Comparison of ENCODE assay signal across 16 cellular contexts in the genomic region with DNA sequence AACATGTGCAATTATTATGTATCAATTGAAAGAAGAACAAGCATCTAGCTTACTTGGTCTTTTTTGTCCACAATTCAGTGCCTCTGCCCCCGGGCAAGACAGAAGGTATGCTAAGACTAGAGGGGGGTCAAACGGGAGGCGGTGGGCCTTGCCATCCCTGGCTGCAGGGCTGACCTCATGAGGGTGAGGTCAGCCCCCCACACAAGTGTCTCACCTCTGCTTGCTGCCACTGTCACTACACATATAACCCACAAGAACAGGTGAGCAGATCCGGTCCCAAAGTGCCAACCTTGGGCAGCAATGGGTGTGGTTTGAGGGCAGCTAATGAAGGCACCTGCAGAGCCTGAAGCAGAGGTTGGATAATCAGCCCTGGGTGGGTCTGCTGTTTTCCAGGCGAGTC.
DNase-seq lines count a peak whose midpoint lies in the region; ATAC-seq, FAIRE-seq and TF ChIP-seq lines count a peak whose summit lies in the region.
"Had no signal": no experiment of that assay in that cellular context is flagged by ENCODE, and none has a peak within 500 bp of the region (broad histone marks: within the 10 kb centered on the region; RNA-seq: fewer than 3 reads in every experiment).

No MANE protein-coding gene starts in this region.

- H3K23me2 ChIP-seq in H9 (ENCODE audit: insufficient read length, low read depth, low read length, poor library complexity, severe bottlenecking) = no peaks in the 10 kb centered on the region

- BruUV-seq in HepG2 (replicated peaks; lab: Mats Ljungman, UMichigan) = no TSS peak

- H3K4me2 ChIP-seq in BLaER1 = peak overlapping the region; percentile 57
- H3K4me2 ChIP-seq in H9 (ENCODE audit: insufficient read depth, insufficient read length, low read length) = no peak overlapping the region
- H3K4me2 ChIP-seq in HepG2 (ENCODE audit: low read depth, low read length) = peak overlapping the region; percentile 82

- peak; percentile 3 for DNase-seq in H9
- DNase-seq in HepG2 (ENCODE audit: low spot score) = no peak
- no peak for DNase-seq in activated gamma-delta T cell (lab: John Stamatoyannopoulos, UW)
- DNase-seq in activated CD8-positive, alpha-beta memory T cell treated with anti-CD3 and anti-CD28 coated beads for 24 hours = no peak
- no peak for DNase-seq in CD8-positive, alpha-beta memory T cell
- DNase-seq: DMS79 treated with DMSO at 0.1 percent for 48 hours, NCI-H1417 treated with DMSO at 0.1 percent for 48 hours, NCI-H187 treated with DMSO at 0.1 percent for 48 hours, NCI-H2227 treated with DMSO at 0.1 percent for 48 hours, NCI-H524, PC-3, RPMI8226 had no signal

- in situ Hi-C loops in HepG2 (cut with HindIII; ENCODE audit: extremely low pct_ligation_motif_present, low pct_unique_long_range_greater_than_20kb) = no loop called here

- H3K9ac ChIP-seq in BLaER1 (no peak overlapping the region), H9 (ENCODE audit: extremely low read depth, insufficient read length, low read length) (no peak overlapping the region), HepG2 (ENCODE audit: insufficient read depth, low read depth, low read length) (no peak overlapping the region), stomach smooth muscle (ENCODE audit: low read length in 2 of 2) (no peak overlapping the region)

- peaks cover 1% of the 10 kb centered on the region; the same call in 1 of the 2 replicates for H3K27me3 Mint-ChIP-seq in H9 (ENCODE audit: low read depth)
- H3K27me3 Mint-ChIP-seq in CD8-positive, alpha-beta memory T cell = peaks cover 2 to 5% of the 10 kb centered on the region in 2 donors

- no peak overlapping the region for H3K27ac Mint-ChIP-seq in H9
- peak overlapping the region in 1 of 8 donors; percentile 7 for H3K27ac Mint-ChIP-seq in CD8-positive, alpha-beta memory T cell

- no peak overlapping the region for H2AFZ ChIP-seq in H9 (ENCODE audit: low read length)
- no peak overlapping the region for H2AFZ ChIP-seq in HepG2 (ENCODE audit: low read length)

- H4K20me1 ChIP-seq in BLaER1 = no peaks in the 10 kb centered on the region
- H4K20me1 ChIP-seq in H9 (ENCODE audit: control insufficient read depth, insufficient read depth, insufficient read length) = no peaks in the 10 kb centered on the region
- no peaks in the 10 kb centered on the region for H4K20me1 ChIP-seq in HepG2 (ENCODE audit: insufficient read depth, low read length)

- H3K4me3 ChIP-seq in BLaER1 (no peak overlapping the region), HepG2 (replicated peaks in 1 of 3; ENCODE audit: insufficient read depth in 1 of 3, low read depth in 2 of 3, low read length in 3 of 3) (0 out of 6 replicates have a peak overlapping the region, but pooled peaks of 1 of the 3 experiments have one; percentile 56), stomach smooth muscle (ENCODE audit: low read length in 2 of 2) (peak overlapping the region; percentile 25 to 54)
- no peak overlapping the region for H3K4me3 ChIP-seq in CD8-positive, alpha-beta memory T cell (ENCODE audit: low read length)

- H3K36me3 Mint-ChIP-seq in H9 (ENCODE audit: insufficient read depth in 1 of 3, low read depth in 3 of 3) = no peaks in the 10 kb centered on the region
- H3K36me3 Mint-ChIP-seq in CD8-positive, alpha-beta memory T cell = no peaks in the 10 kb centered on the region

- POLR2A ChIA-PET in HepG2 (lab: Yijun Ruan, JAX) = interaction anchor here (1.2 kb wide), 1 partner anchor 13 kb away, joined by 3 read pairs; no protein-coding TSS in a partner anchor
- POLR2A ChIA-PET in CD8-positive, alpha-beta memory T cell (lab: Charles Lee) = no interaction called here

- H3K4me1 Mint-ChIP-seq in H9 = peaks cover 2 to 18% of the 10 kb centered on the region in 2 experiments; a peak in 3 of 4 replicates
- H3K4me1 Mint-ChIP-seq in CD8-positive, alpha-beta memory T cell = no peaks in the 10 kb centered on the region

- intact Hi-C loops in HepG2 (cut with micrococcal nuclease; ENCODE audit: unreplicated experiment) = no loop called here

- no peak overlapping the region for H3K18ac ChIP-seq in H9 (ENCODE audit: insufficient read length, low read depth, low read length)

- no peak for FAIRE-seq in HepG2 (lab: Jason Lieb, UNC)
- FAIRE-seq: H1 had no signal

- no peak overlapping the region for H3K27ac ChIP-seq in BLaER1
- H3K27ac ChIP-seq in H9 (ENCODE audit: insufficient read length, low read depth, low read length) = no peak overlapping the region
- H3K27ac ChIP-seq in HepG2 (ENCODE audit: extremely low read length, insufficient read depth, low read length) = no peak overlapping the region
- peak overlapping the region; percentile 37 for H3K27ac ChIP-seq in stomach smooth muscle (ENCODE audit: low read length)
- no peak overlapping the region for H3K27ac ChIP-seq in CD8-positive, alpha-beta memory T cell (ENCODE audit: low read depth, low read length)
- H3K27ac ChIP-seq: HL-60 had no signal

- ATAC-seq in HepG2 = no peak
- ATAC-seq: PC-3 had no signal

- H2AK5ac ChIP-seq in H9 (ENCODE audit: insufficient read length, low read length) = no peak overlapping the region

- H4K5ac ChIP-seq in H9 (ENCODE audit: insufficient read length, low read depth, low read length) = no peak overlapping the region

- no peak overlapping the region for H2BK15ac ChIP-seq in H9 (ENCODE audit: low read depth, low read length)

- no peak overlapping the region for H3K4me3 Mint-ChIP-seq in H9
- H3K4me3 Mint-ChIP-seq in CD8-positive, alpha-beta memory T cell = no peak overlapping the region

- TF ChIP-seq CTCF in H9 (conservative IDR thresholded peaks at IDR 0.05) (no peak), HepG2 (CRISPR knock-in tag; IDR thresholded peaks at IDR 0.05) (no peak)

- no peak overlapping the region for H4K91ac ChIP-seq in H9 (ENCODE audit: insufficient read length, low read depth, low read length)

- no peak overlapping the region for H3K56ac ChIP-seq in H9 (ENCODE audit: insufficient read length, low read depth, low read length)

- H3K36me3 ChIP-seq in BLaER1 (no peaks in the 10 kb centered on the region), HepG2 (replicated peaks in 1 of 2; ENCODE audit: control insufficient read depth in 1 of 2, insufficient read depth in 2 of 2, low read length in 2 of 2) (no peaks in the 10 kb centered on the region), stomach smooth muscle (ENCODE audit: control insufficient read depth in 2 of 2, insufficient read depth in 2 of 2, low read length in 2 of 2) (no peaks in the 10 kb centered on the region)
- H3K36me3 ChIP-seq in CD8-positive, alpha-beta memory T cell (ENCODE audit: insufficient read depth, low read length) = no peaks in the 10 kb centered on the region

- no CpG with 5 or more reads among the region's 5 CpGs for WGBS in H9 (ENCODE audit: extremely low coverage, insufficient read length, low lambda C conversion rate)
- 27% methylated on average over 5 of the region's 5 CpGs for WGBS in HepG2 (ENCODE audit: low lambda C conversion rate)

- no peak overlapping the region for H2BK20ac ChIP-seq in H9 (ENCODE audit: low read depth, low read length, poor library complexity, severe bottlenecking)

- no peak for TF ChIP-seq RAD21 in HepG2 (CRISPR knock-in tag; IDR thresholded peaks at IDR 0.05)

- H3T11ph ChIP-seq in H9 (ENCODE audit: low read length) = no peak overlapping the region

- H4K8ac ChIP-seq in H9 (replicated peaks; ENCODE audit: insufficient read length, low read depth, low read length) = no peak overlapping the region

- H3K14ac ChIP-seq in H9 (ENCODE audit: insufficient read depth, low read length) = no peak overlapping the region

- H3K79me2 ChIP-seq in H9 (ENCODE audit: insufficient read depth, low read length) (no peaks in the 10 kb centered on the region), HepG2 (ENCODE audit: insufficient read depth, low read length) (no peaks in the 10 kb centered on the region)

- H3K27me3 ChIP-seq in BLaER1 (no peaks in the 10 kb centered on the region), H9 (ENCODE audit: insufficient read depth, low read length) (no peaks in the 10 kb centered on the region), HepG2 (ENCODE audit: control insufficient read depth in 1 of 2, insufficient read depth in 2 of 2, low read length in 2 of 2) (peaks cover 4 to 43% of the 10 kb centered on the region in 2 experiments; a peak in 4 of 5 replicates), stomach smooth muscle (ENCODE audit: control insufficient read depth in 1 of 2, insufficient read depth in 2 of 2, low read length in 2 of 2) (no peaks in the 10 kb centered on the region)
- H3K27me3 ChIP-seq in CD8-positive, alpha-beta memory T cell (ENCODE audit: insufficient read depth, low read length, poor library complexity, severe bottlenecking) = no peaks in the 10 kb centered on the region

- no peaks in the 10 kb centered on the region for H3K79me1 ChIP-seq in H9 (ENCODE audit: insufficient read depth, low read depth, low read length, poor library complexity, severe bottlenecking)

- peaks cover 49% of the 10 kb centered on the region for H3K4me1 ChIP-seq in BLaER1
- H3K4me1 ChIP-seq in H9 (ENCODE audit: insufficient read depth, low read length) = no peaks in the 10 kb centered on the region
- peaks cover 19% of the 10 kb centered on the region for H3K4me1 ChIP-seq in HepG2 (ENCODE audit: insufficient read depth, low read length)
- H3K4me1 ChIP-seq in stomach smooth muscle (ENCODE audit: control insufficient read depth, insufficient read depth, low read length) = peaks cover 41% of the 10 kb centered on the region
- H3K4me1 ChIP-seq in CD8-positive, alpha-beta memory T cell (ENCODE audit: insufficient read depth, low read length) = no peaks in the 10 kb centered on the region

- no peak overlapping the region for H2BK5ac ChIP-seq in H9 (ENCODE audit: insufficient read length, low read length)

- H2BK12ac ChIP-seq in H9 (ENCODE audit: insufficient read length, low read depth, low read length) = no peak overlapping the region

- H2BK120ac ChIP-seq in H9 (ENCODE audit: low read depth, low read length, poor library complexity, severe bottlenecking) = no peak overlapping the region

- no peak for TF ChIP-seq EP300 in HepG2 (IDR thresholded peaks at IDR 0.05; ENCODE audit: low read depth in 2 of 2, low read length in 2 of 2)
- no peak for TF ChIP-seq EP300 in HepG2 (CRISPR knock-in tag; IDR thresholded peaks at IDR 0.05; ENCODE audit: borderline replicate concordance)

- H3K23ac ChIP-seq in H9 (ENCODE audit: insufficient read length, low read depth, low read length) = no peak overlapping the region

- no peak overlapping the region for H3K4ac ChIP-seq in H9 (ENCODE audit: low read depth, low read length)

- H3K9me3 ChIP-seq in BLaER1 (no peaks in the 10 kb centered on the region), H9 (ENCODE audit: control insufficient read depth, low read depth, low read length) (no peaks in the 10 kb centered on the region), HepG2 (ENCODE audit: low read length) (no peaks in the 10 kb centered on the region), stomach smooth muscle (ENCODE audit: control insufficient read depth in 2 of 2, low read length in 2 of 2) (no peaks in the 10 kb centered on the region)
- H3K9me3 ChIP-seq in CD8-positive, alpha-beta memory T cell (ENCODE audit: low read length) = no peaks in the 10 kb centered on the region

- TF ChIP-seq POLR2A in HepG2 (IDR thresholded peaks at IDR 0.05; ENCODE audit: insufficient read depth in 1 of 2, low read depth in 2 of 2, low read length in 2 of 2) = no peak

- CTCF ChIA-PET in HepG2 (lab: Yijun Ruan, JAX; ENCODE audit: low intra/inter-chr PET ratio, low total read pairs) = no interaction called here
- CTCF ChIA-PET in CD8-positive, alpha-beta memory T cell (lab: Charles Lee) = interaction anchor here (1.0 kb wide), 1 partner anchor 13 kb away, joined by 3 read pairs; no protein-coding TSS in a partner anchor

- H3K9me3 Mint-ChIP-seq in H9 = no peaks in the 10 kb centered on the region
- no peaks in the 10 kb centered on the region for H3K9me3 Mint-ChIP-seq in CD8-positive, alpha-beta memory T cell

Comparison
In these comparisons a context has a peak if more than half of its experiments do, and no peak if none do; other contexts are left out.
1. H3K4me3 ChIP-seq: peak in stomach smooth muscle (2 of 2); none in BLaER1 (single experiment) and CD8-positive, alpha-beta memory T cell (single experiment).